In the genomic region with DNA sequence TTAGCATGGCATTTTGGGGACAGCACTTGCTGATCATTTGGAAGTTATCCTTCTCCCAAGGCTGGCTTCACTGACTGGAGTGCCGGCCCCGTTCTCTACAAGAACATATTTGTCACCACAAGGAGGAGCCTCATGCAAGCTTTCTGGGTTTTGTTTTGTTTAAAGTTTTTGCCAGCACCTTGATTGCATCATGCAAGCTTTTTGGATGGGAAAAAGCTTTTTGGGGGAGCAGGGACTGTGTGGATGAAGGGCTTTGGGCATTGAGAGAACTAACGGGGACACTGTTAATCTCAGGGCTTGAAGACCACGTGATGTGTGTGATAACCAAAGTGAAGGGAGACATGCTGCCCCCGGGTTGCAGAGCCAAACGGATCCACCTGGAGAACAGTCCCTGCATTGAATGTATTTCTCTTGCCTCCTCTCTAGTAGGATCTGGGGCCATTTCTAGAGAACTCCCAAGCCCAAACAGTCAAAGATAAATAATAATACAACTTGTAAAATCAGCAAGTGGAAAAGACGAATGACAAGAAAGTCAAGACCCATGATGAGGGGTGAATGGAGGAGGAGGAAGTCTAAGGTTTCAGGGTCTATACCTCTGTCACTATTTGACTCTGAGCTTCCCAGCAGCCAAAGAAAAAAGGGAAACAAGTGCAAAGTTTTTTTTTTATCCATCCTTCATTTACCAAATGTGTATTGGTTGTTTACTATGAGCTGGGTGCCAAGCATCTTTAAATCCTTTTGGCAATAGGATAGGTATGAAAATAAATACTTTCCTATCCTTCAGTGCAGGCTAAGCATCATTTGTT, we compare ENCODE assay signal across 8 cellular contexts. TPM values are rescaled to one million over a fixed set of nuclear protein-coding genes. Genes with fewer than 3 reads are reported as not detected.
DNase-seq lines count a peak whose midpoint lies in the region; ATAC-seq and TF ChIP-seq lines count a peak whose summit lies in the region.

No MANE protein-coding gene starts in this region.

- peak; percentile 3 for DNase-seq in GM04503 (ENCODE audit: low read depth)
- peak; percentile 46 for DNase-seq in OCI-LY7 (ENCODE audit: low spot score)
- peak; percentile 61 for DNase-seq in epithelial cell of esophagus (ENCODE audit: low read depth)
- no peak for DNase-seq in prostate gland (ENCODE audit: low spot score)
- DNase-seq in central memory CD4-positive, alpha-beta T cell, result no peak

- no peaks in the 10 kb centered on the region for H3K9me3 ChIP-seq in OCI-LY7 (ENCODE audit: low read length)
- H3K9me3 ChIP-seq in prostate gland, result no peaks in the 10 kb centered on the region

- CTCF ChIA-PET in OCI-LY7 (lab: Charles Lee; ENCODE audit: unreplicated experiment), result no interaction called here

- H3K79me2 ChIP-seq in ACC112 (ENCODE audit: control insufficient read depth, insufficient read depth, low read length, unreplicated experiment) (no peaks in the 10 kb centered on the region), OCI-LY7 (ENCODE audit: insufficient read depth, low read depth, low read length) (no peaks in the 10 kb centered on the region)

- H3K36me3 ChIP-seq in ACC112 (ENCODE audit: insufficient read depth, low read length), result no peaks in the 10 kb centered on the region
- H3K36me3 ChIP-seq in OCI-LY7 (ENCODE audit: insufficient read depth, low read length), result no peaks in the 10 kb centered on the region
- H3K36me3 ChIP-seq in prostate gland, result no peaks in the 10 kb centered on the region

- no peak for TF ChIP-seq POLR2A in prostate gland (IDR thresholded peaks at IDR 0.05)

- 32% methylated on average over 7 of the region's 7 CpGs for WGBS in prostate gland

- intact Hi-C loops in OCI-LY7 (cut with micrococcal nuclease; ENCODE audit: unreplicated experiment), result loop anchor here (5.0 kb wide), 1 partner anchor 64 kb away; no protein-coding TSS in a partner anchor
- intact Hi-C loops in prostate gland (cut with DNase I), result loop anchor here (10.0 kb wide), 1 partner anchor 52 kb away; a partner anchor contains a TSS

- TF ChIP-seq CTCF in OCI-LY7 (conservative IDR thresholded peaks at IDR 0.05; ENCODE audit: low read length), result peak; percentile 71
- TF ChIP-seq CTCF in epithelial cell of esophagus (IDR thresholded peaks at IDR 0.05; ENCODE audit: insufficient read depth, low read depth, low read length, missing control alignments), result peak; percentile 74
- peak in 3 of 4 experiments; percentile 7 to 34 (median 23) for TF ChIP-seq CTCF in prostate gland (IDR thresholded peaks at IDR 0.05)

- POLR2A ChIA-PET in OCI-LY7 (lab: Charles Lee), result interaction anchor here (1.4 kb wide), 1 partner anchor 9 kb away, joined by 3 read pairs; no protein-coding TSS in a partner anchor

- H2AFZ ChIP-seq in ACC112 (ENCODE audit: low read length, unreplicated experiment) (peak overlapping the region; percentile 22), OCI-LY7 (ENCODE audit: low read length) (peak overlapping the region; percentile 40)

- ATAC-seq in HG03196 (IDR thresholded peaks at IDR 0.05; ENCODE audit: unreplicated experiment), result no peak
- ATAC-seq in GM18519 (IDR thresholded peaks at IDR 0.05; ENCODE audit: low FRiP score, unreplicated experiment), result no peak

- peaks cover 8% of the 10 kb centered on the region for H3K4me1 ChIP-seq in ACC112 (ENCODE audit: control insufficient read depth, insufficient read depth, low read length, unreplicated experiment)
- H3K4me1 ChIP-seq in OCI-LY7 (ENCODE audit: insufficient read depth, low read length, poor library complexity, severe bottlenecking), result no peaks in the 10 kb centered on the region
- no peaks in the 10 kb centered on the region for H3K4me1 ChIP-seq in prostate gland (replicated peaks)

- no peak overlapping the region for H3K27ac ChIP-seq in ACC112 (ENCODE audit: low read depth, low read length)
- no peak overlapping the region for H3K27ac ChIP-seq in OCI-LY7 (ENCODE audit: low read depth, low read length, poor library complexity, severe bottlenecking)
- H3K27ac ChIP-seq in prostate gland, result no peak overlapping the region

- no peak overlapping the region for H3K4me2 ChIP-seq in OCI-LY7 (ENCODE audit: low read length)

- H3K27me3 ChIP-seq in ACC112 (ENCODE audit: insufficient read depth, low read length), result peaks cover 50% of the 10 kb centered on the region
- no peaks in the 10 kb centered on the region for H3K27me3 ChIP-seq in prostate gland (replicated peaks; ENCODE audit: insufficient read depth)

- BruUV-seq in OCI-LY7 (replicated peaks; lab: Mats Ljungman, UMichigan), result no TSS peak

- H3K4me3 ChIP-seq in ACC112 (ENCODE audit: low read depth, low read length) (no peak overlapping the region), OCI-LY7 (ENCODE audit: low read depth, low read length, poor library complexity, severe bottlenecking) (no peak overlapping the region), epithelial cell of esophagus (ENCODE audit: low read length) (no peak overlapping the region), prostate gland (no peak overlapping the region)

- no peaks in the 10 kb centered on the region for H3K9me2 ChIP-seq in OCI-LY7 (ENCODE audit: insufficient read depth, low read length)

- H4K20me1 ChIP-seq in OCI-LY7 (ENCODE audit: insufficient read depth, low read length), result no peaks in the 10 kb centered on the region

RNA-seq across cellular contexts. Expression of a gene that starts 17.2 kb away (rescaled TPM):
- total RNA-seq in OCI-LY7 (2014; rRNA removed; shearing (Covaris generic)), result not detected in 2 replicates
- total RNA-seq in OCI-LY7 (2022), result not detected in 2 replicates
- not detected for total RNA-seq in prostate gland

RNA-seq across cellular contexts. Expression of a gene that starts 48.4 kb away (rescaled TPM):
- 17.7 and 22.4 TPM in 2 replicates for total RNA-seq in OCI-LY7 (2014; rRNA removed; shearing (Covaris generic))
- total RNA-seq in OCI-LY7 (2022), result 55.0 and 55.2 TPM in 2 replicates
- 10 to 100 TPM; 16.3 to 56.6 TPM for total RNA-seq in prostate gland

Comparison
In these comparisons a context has a peak if more than half of its experiments do, and no peak if none do; other contexts are left out.
1. DNase-seq: peak in GM04503 (single experiment), OCI-LY7 (single experiment) and epithelial cell of esophagus (single experiment); none in prostate gland (single experiment) and central memory CD4-positive, alpha-beta T cell (single experiment).
2. CTCF ChIP-seq: peak in every context shown above with its lines; median percentile 74 in epithelial cell of esophagus; 71 in OCI-LY7; 23 in prostate gland.